ENCODE assay signal across 10 cellular contexts in genomic region chr14:91352101-91352500, GRCh38.
DNase-seq lines count a peak whose midpoint lies in the region; ATAC-seq and TF ChIP-seq lines count a peak whose summit lies in the region.
"Had no signal": no experiment of that assay in that cellular context is flagged by ENCODE, and none has a peak within 500 bp of the region (broad histone marks: within the 10 kb centered on the region; RNA-seq: fewer than 3 reads in every experiment).

No MANE protein-coding gene starts in this region.

- no peaks in the 10 kb centered on the region for H3K9me3 Mint-ChIP-seq in activated T-cell treated with anti-CD3 and anti-CD28 coated beads, Interleukin-2, amount 50 U/mL, for 24 hours
- no peaks in the 10 kb centered on the region for H3K9me3 Mint-ChIP-seq in activated CD8-positive, alpha-beta T cell treated with anti-CD3 and anti-CD28 coated beads, Interleukin-2, amount 10 ng/mL, durations not matched to agents 7 days and 5 days (ENCODE audit: insufficient read depth)

- H3K27me3 ChIP-seq in stomach (no peaks in the 10 kb centered on the region), foreskin keratinocyte (no peaks in the 10 kb centered on the region)

- no peaks in the 10 kb centered on the region for H3K36me3 ChIP-seq in stomach

- TF ChIP-seq EP300 in stomach (IDR thresholded peaks at IDR 0.05), result no peak

- WGBS in stomach, 5 donors, result 14 to 37% (median 22%) methylated on average over 18 of the region's 18 CpGs

- peak overlapping the region; percentile 95 for H3K27ac Mint-ChIP-seq in activated T-cell treated with anti-CD3 and anti-CD28 coated beads, Interleukin-2, amount 50 U/mL, for 24 hours
- H3K27ac Mint-ChIP-seq in activated CD8-positive, alpha-beta T cell treated with anti-CD3 and anti-CD28 coated beads, Interleukin-2, amount 10 ng/mL, durations not matched to agents 7 days and 5 days, result peak overlapping the region; percentile 94

- CTCF ChIA-PET in activated CD8-positive, alpha-beta T cell treated with anti-CD3 and anti-CD28 coated beads, Interleukin-2, amount 10 ng/mL, durations not matched to agents 7 days and 5 days (lab: Charles Lee), result interaction anchor here (1.5 to 12.8 kb wide), 4 partner anchors 19 to 63 kb away, joined by 4 to 190 read pairs (median 46); no protein-coding TSS in a partner anchor

- TF ChIP-seq CTCF in stomach (IDR thresholded peaks at IDR 0.05) (no peak), foreskin keratinocyte (conservative IDR thresholded peaks at IDR 0.05) (no peak)

- H3K4me3 Mint-ChIP-seq in activated T-cell treated with anti-CD3 and anti-CD28 coated beads, Interleukin-2, amount 50 U/mL, for 24 hours, result peak overlapping the region; percentile 70
- H3K4me3 Mint-ChIP-seq in activated CD8-positive, alpha-beta T cell treated with anti-CD3 and anti-CD28 coated beads, Interleukin-2, amount 10 ng/mL, durations not matched to agents 7 days and 5 days, result peak overlapping the region; percentile 78

- DNase-seq in activated T-cell treated with anti-CD3 and anti-CD28 coated beads, Interleukin-2, amount 50 U/mL, for 24 hours, result peak; percentile 33
- DNase-seq in activated T-cell treated with anti-CD3 and anti-CD28 coated beads, Interleukin-2, amount 50 U/mL, for 1 hour, result no peak
- DNase-seq in activated CD8-positive, alpha-beta T cell treated with anti-CD3 and anti-CD28 coated beads, Interleukin-2, amount 10 ng/mL, durations not matched to agents 7 days and 5 days, result no peak
- DNase-seq in iris pigment epithelial cell (ENCODE audit: low read depth) (peak; percentile 17), stomach (peak; percentile 60), foreskin keratinocyte (no peak), erythroblast (lab: John Stamatoyannopoulos, UW) (no peak)
- DNase-seq: cortex of kidney, NCI-H2171 had no signal

- H3K27ac ChIP-seq in stomach, result peak overlapping the region in 4 of 5 donors; percentile 54 to 86 (median 64)
- no peak overlapping the region for H3K27ac ChIP-seq in foreskin keratinocyte

- TF ChIP-seq POLR2A in stomach (IDR thresholded peaks at IDR 0.05) (no peak), erythroblast (IDR thresholded peaks at IDR 0.05; ENCODE audit: low read length) (no peak)

- peaks cover 96% of the 10 kb centered on the region for H3K4me1 Mint-ChIP-seq in activated T-cell treated with anti-CD3 and anti-CD28 coated beads, Interleukin-2, amount 50 U/mL, for 24 hours (ENCODE audit: low read depth)
- peaks cover 94% of the 10 kb centered on the region for H3K4me1 Mint-ChIP-seq in activated CD8-positive, alpha-beta T cell treated with anti-CD3 and anti-CD28 coated beads, Interleukin-2, amount 10 ng/mL, durations not matched to agents 7 days and 5 days (ENCODE audit: low read depth)

- POLR2A ChIA-PET in activated CD8-positive, alpha-beta T cell treated with anti-CD3 and anti-CD28 coated beads, Interleukin-2, amount 10 ng/mL, durations not matched to agents 7 days and 5 days (lab: Charles Lee), result interaction anchor here (0.8 to 3.9 kb wide), 6 partner anchors 13 to 136 kb away, joined by 3 to 40 read pairs (median 14); partner anchors contain the start of gene CCDC88C

- no peaks in the 10 kb centered on the region for H3K27me3 Mint-ChIP-seq in activated T-cell treated with anti-CD3 and anti-CD28 coated beads, Interleukin-2, amount 50 U/mL, for 24 hours
- H3K27me3 Mint-ChIP-seq in activated CD8-positive, alpha-beta T cell treated with anti-CD3 and anti-CD28 coated beads, Interleukin-2, amount 10 ng/mL, durations not matched to agents 7 days and 5 days (ENCODE audit: low read depth), result no peaks in the 10 kb centered on the region

- no peak for ATAC-seq in activated CD8-positive, alpha-beta T cell treated with anti-CD3 and anti-CD28 coated beads, Interleukin-2, amount 10 ng/mL, durations not matched to agents 7 days and 5 days
- ATAC-seq in foreskin keratinocyte, result no peak
- no peak for ATAC-seq in HG03039 (IDR thresholded peaks at IDR 0.05; ENCODE audit: unreplicated experiment)

- peak overlapping the region in 1 of 4 donors; percentile 37 for H3K4me3 ChIP-seq in stomach

- intact Hi-C loops in stomach (cut with DNase I; ENCODE audit: low total_unique reads), result loop anchor here (10.0 kb wide), 1 partner anchor 63 kb away; the partner anchor contains the start of gene CCDC88C

- H3K36me3 Mint-ChIP-seq in activated T-cell treated with anti-CD3 and anti-CD28 coated beads, Interleukin-2, amount 50 U/mL, for 24 hours (ENCODE audit: low read depth), result peaks cover 49% of the 10 kb centered on the region
- peaks cover 76% of the 10 kb centered on the region for H3K36me3 Mint-ChIP-seq in activated CD8-positive, alpha-beta T cell treated with anti-CD3 and anti-CD28 coated beads, Interleukin-2, amount 10 ng/mL, durations not matched to agents 7 days and 5 days (ENCODE audit: low read depth)

- no peaks in the 10 kb centered on the region for H3K9me3 ChIP-seq in stomach

- H3K4me1 ChIP-seq in stomach, result peaks cover 37 to 60% (median 58%) of the 10 kb centered on the region in 4 donors
- H3K4me1 ChIP-seq in foreskin keratinocyte, result no peaks in the 10 kb centered on the region

Comparison
In these comparisons a context has a peak if more than half of its experiments do, and no peak if none do; other contexts are left out.
1. DNase-seq: peak in activated T-cell treated with anti-CD3 and anti-CD28 coated beads, Interleukin-2, amount 50 U/mL, for 24 hours (single experiment), iris pigment epithelial cell (single experiment) and stomach (single experiment); none in activated T-cell treated with anti-CD3 and anti-CD28 coated beads, Interleukin-2, amount 50 U/mL, for 1 hour (single experiment), activated CD8-positive, alpha-beta T cell treated with anti-CD3 and anti-CD28 coated beads, Interleukin-2, amount 10 ng/mL, durations not matched to agents 7 days and 5 days (single experiment), foreskin keratinocyte (0 of 2) and erythroblast (0 of 2).